Comparison of ENCODE assay signal across 6 cellular contexts in the genomic region with DNA sequence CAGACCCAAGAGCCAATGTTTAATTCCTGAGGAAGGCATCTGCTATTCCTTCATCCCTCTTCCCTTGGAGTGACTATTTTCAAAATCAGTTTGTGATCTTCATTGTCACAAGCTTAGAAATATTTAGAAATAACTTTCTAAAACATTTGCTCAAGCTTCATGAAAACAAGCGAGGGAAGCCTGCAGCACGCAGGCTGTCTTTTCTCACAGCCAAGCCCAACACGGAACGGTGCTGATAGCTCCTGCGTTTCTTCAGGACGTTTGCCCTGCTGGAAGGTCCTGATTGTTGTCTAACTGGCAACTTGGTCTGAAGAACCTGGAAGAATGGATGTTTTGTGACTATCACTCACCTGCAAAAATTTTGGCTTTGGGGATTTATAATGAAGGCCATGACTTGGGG.
"Had no signal": no experiment of that assay in that cellular context is flagged by ENCODE, and none has a peak within 500 bp of the region (broad histone marks: within the 10 kb centered on the region; RNA-seq: fewer than 3 reads in every experiment).

No MANE protein-coding gene starts in this region.

- H3K4me3 Mint-ChIP-seq: HFFc6 had no signal

- H3K27ac Mint-ChIP-seq: HFFc6 had no signal

- ATAC-seq: HCT116, K562 had no signal

- DNase-seq: GOT3, H7, HFFc6, IMR-90 had no signal
